Comparison of ENCODE assay signal across 8 cellular contexts in genomic region chr21:44107037-44107501, GRCh38. TPM values are rescaled to one million over a fixed set of nuclear protein-coding genes. Genes with fewer than 3 reads are reported as not detected.
A peak's percentile ranks its signal among the peaks of the same experiment; 100 is the strongest.
DNase-seq lines count a peak whose midpoint lies in the region; ATAC-seq and TF ChIP-seq lines count a peak whose summit lies in the region.
"Not testable (repeated sequence)": the region's sequence is repeated elsewhere in the genome, so short reads cannot be mapped to it uniquely, and the experiment has no call there.

PWP2 (plus strand) TSS chr21:44107399; CDS start chr21:44107417, 18 bp downstream.

- not testable (repeated sequence) for TF ChIP-seq CTCF in AG09309 (IDR thresholded peaks at IDR 0.05; ENCODE audit: control insufficient read depth, insufficient read depth, low read depth, low read length, missing control alignments)

- H3K4me3 ChIP-seq in AG09309 (ENCODE audit: control insufficient read depth, low read depth, low read length): peak within 1 kb of the TSS; percentile 22; the same call in 1 of the 2 replicates

- not testable (repeated sequence) for DNase-seq in AG09309 (ENCODE audit: low read depth); cerebellum (ENCODE audit: low spot score)
- DNase-seq in LHCN-M2 (ENCODE audit: low read depth): peak; percentile 30
- DNase-seq in activated CD8-positive, alpha-beta memory T cell treated with anti-CD3 and anti-CD28 coated beads for 24 hours: peak; percentile 81
- DNase-seq in left lobe of liver (ENCODE audit: low spot score): peak; percentile 58
- peak; percentile 57 for DNase-seq in stimulated activated CD4-positive, alpha-beta T cell treated with anti-CD3 and anti-CD28 coated beads, Interleukin-15, amount 100 ng/mL, for 24 hours

- peak; percentile 81 for ATAC-seq in GM19035 (IDR thresholded peaks at IDR 0.05; ENCODE audit: unreplicated experiment)
- peak; percentile 98 for ATAC-seq in HG02798 (IDR thresholded peaks at IDR 0.05; ENCODE audit: poor library complexity, unreplicated experiment)
- ATAC-seq in left lobe of liver: peak; percentile 97

RNA-seq across cellular contexts. Expression of gene PWP2, which starts in this region (rescaled TPM):
- total RNA-seq in LHCN-M2 (2014; rRNA removed) (28.0 and 36.8 TPM in 2 replicates), cerebellum (11.7 TPM), left lobe of liver (4.8 TPM)
- polyA plus RNA-seq in LHCN-M2 (2012): 10.0 TPM
